Comparison of ENCODE assay signal across 18 cellular contexts in the genomic region with DNA sequence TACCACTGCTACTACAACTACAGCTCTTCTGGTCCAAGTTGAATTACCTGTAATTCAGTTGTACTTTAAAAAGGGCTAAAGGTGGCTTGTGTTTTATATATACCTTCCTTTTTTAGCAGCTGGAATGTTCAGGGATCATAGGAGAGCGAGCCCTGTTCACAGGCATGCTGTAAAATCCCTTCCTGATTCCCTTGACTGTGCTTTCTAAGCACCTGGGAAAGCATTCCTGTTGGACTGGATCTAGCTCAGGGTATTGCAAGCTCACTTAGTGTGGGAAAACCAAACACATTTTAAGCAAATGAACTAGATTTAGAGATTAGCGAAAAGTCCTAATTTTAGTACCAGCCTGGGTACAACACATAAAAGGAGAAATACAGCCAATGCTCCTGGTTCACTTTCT.
"Had no signal": no experiment of that assay in that cellular context is flagged by ENCODE, and none has a peak within 500 bp of the region (broad histone marks: within the 10 kb centered on the region; RNA-seq: fewer than 3 reads in every experiment).

No MANE protein-coding gene starts in this region.

- H3K9ac ChIP-seq: neural progenitor cell had no signal

- H3K4me1 Mint-ChIP-seq: mesothelial cell of epicardium, neural progenitor cell had no signal

- H3K27ac ChIP-seq: ascending aorta, esophagus squamous epithelium, lower lobe of right lung, neural progenitor cell, prostate gland, right atrium auricular region, SK-N-MC, stomach had no signal

- H3K27ac Mint-ChIP-seq: activated CD4-positive, alpha-beta memory T cell treated with anti-CD3 and anti-CD28 coated beads, Interleukin-2, amount 10 ng/mL, durations not matched to agents 7 days and 5 days; activated CD8-positive, alpha-beta memory T cell treated with anti-CD3 and anti-CD28 coated beads, Interleukin-2, amount 10 ng/mL, durations not matched to agents 7 days and 5 days; dendritic cell treated with granulocyte-macrophage colony-stimulating factor and Interleukin-4, amounts not matched to agents 40 ng/mL and 50 ng/mL, for 4 days; mesothelial cell of epicardium; neural progenitor cell; type B pancreatic cell; WTC11 had no signal

- H3K9me3 Mint-ChIP-seq: activated CD4-positive, alpha-beta memory T cell treated with anti-CD3 and anti-CD28 coated beads, Interleukin-2, amount 10 ng/mL, durations not matched to agents 7 days and 5 days; dendritic cell treated with granulocyte-macrophage colony-stimulating factor and Interleukin-4, amounts not matched to agents 40 ng/mL and 50 ng/mL, for 4 days; type B pancreatic cell had no signal

- H3K27me3 ChIP-seq: ascending aorta, esophagus squamous epithelium, neural progenitor cell, right atrium auricular region, stomach had no signal

- H3K36me3 ChIP-seq: neural progenitor cell, prostate gland had no signal

- H3K27me3 Mint-ChIP-seq: activated CD4-positive, alpha-beta memory T cell treated with anti-CD3 and anti-CD28 coated beads, Interleukin-2, amount 10 ng/mL, durations not matched to agents 7 days and 5 days; activated CD4-positive, alpha-beta T cell treated with anti-CD3 and anti-CD28 coated beads for 36 hours; activated CD8-positive, alpha-beta memory T cell treated with anti-CD3 and anti-CD28 coated beads, Interleukin-2, amount 10 ng/mL, durations not matched to agents 7 days and 5 days; dendritic cell treated with granulocyte-macrophage colony-stimulating factor and Interleukin-4, amounts not matched to agents 40 ng/mL and 50 ng/mL, for 4 days; type B pancreatic cell had no signal

- H3K4me1 ChIP-seq: ascending aorta, esophagus squamous epithelium, lower lobe of right lung, prostate gland, right atrium auricular region had no signal

- DNase-seq: activated CD4-positive, alpha-beta memory T cell treated with anti-CD3 and anti-CD28 coated beads, Interleukin-2, amount 10 ng/mL, durations not matched to agents 7 days and 5 days; activated CD4-positive, alpha-beta T cell treated with anti-CD3 and anti-CD28 coated beads for 36 hours; activated CD8-positive, alpha-beta memory T cell treated with anti-CD3 and anti-CD28 coated beads, Interleukin-2, amount 10 ng/mL, durations not matched to agents 7 days and 5 days; activated naive CD4-positive, alpha-beta T cell treated with Interleukin-2 at 50 U/mL for 16 hours; effector CD8-positive, alpha-beta T cell; esophagus squamous epithelium; left cardiac atrium; lower lobe of right lung; stomach had no signal

- H3K4me2 ChIP-seq: neural progenitor cell had no signal

- ATAC-seq: activated CD4-positive, alpha-beta T cell treated with anti-CD3 and anti-CD28 coated beads for 36 hours; activated CD8-positive, alpha-beta memory T cell treated with anti-CD3 and anti-CD28 coated beads, Interleukin-2, amount 10 ng/mL, durations not matched to agents 7 days and 5 days; left cardiac atrium; lower lobe of right lung; WTC11 had no signal

- H3K4me3 ChIP-seq: ascending aorta, esophagus squamous epithelium, lower lobe of right lung, neural progenitor cell, prostate gland, right atrium auricular region, SK-N-MC, stomach had no signal

- H3K4me3 Mint-ChIP-seq: activated CD4-positive, alpha-beta memory T cell treated with anti-CD3 and anti-CD28 coated beads, Interleukin-2, amount 10 ng/mL, durations not matched to agents 7 days and 5 days; activated CD4-positive, alpha-beta T cell treated with anti-CD3 and anti-CD28 coated beads for 36 hours; activated CD8-positive, alpha-beta memory T cell treated with anti-CD3 and anti-CD28 coated beads, Interleukin-2, amount 10 ng/mL, durations not matched to agents 7 days and 5 days; dendritic cell treated with granulocyte-macrophage colony-stimulating factor and Interleukin-4, amounts not matched to agents 40 ng/mL and 50 ng/mL, for 4 days; mesothelial cell of epicardium; neural progenitor cell; type B pancreatic cell; WTC11 had no signal

- H3K9me3 ChIP-seq: ascending aorta, lower lobe of right lung, prostate gland, right atrium auricular region, stomach had no signal
